Comparison of ENCODE assay signal across 26 cellular contexts in the genomic region with DNA sequence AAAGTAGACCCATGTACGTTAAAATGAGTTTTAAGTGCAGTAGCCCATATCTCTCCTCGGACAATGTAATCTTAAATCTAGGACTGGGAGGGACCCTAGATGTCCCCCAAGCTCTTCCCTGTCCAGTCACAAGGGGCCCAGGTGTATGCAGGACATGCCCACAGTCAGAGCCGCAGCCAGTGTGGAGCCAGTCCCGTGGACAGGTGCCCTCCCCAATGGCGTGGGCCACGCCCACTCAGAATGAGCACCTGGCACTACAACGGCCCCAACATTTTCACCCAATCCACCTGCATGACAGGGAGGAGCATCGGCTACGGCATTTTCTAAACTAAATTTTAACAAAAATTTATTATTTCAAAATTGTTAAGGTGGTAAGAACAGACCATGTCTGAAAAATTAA.
"Had no signal": no experiment of that assay in that cellular context is flagged by ENCODE, and none has a peak within 500 bp of the region (broad histone marks: within the 10 kb centered on the region; RNA-seq: fewer than 3 reads in every experiment).

No MANE protein-coding gene starts in this region.

- H3K4me3 ChIP-seq: left lung, neural progenitor cell, ovary, prostate gland, testis, thyroid gland, transverse colon, upper lobe of right lung had no signal

- H3K4me1 ChIP-seq: left lung, neural progenitor cell, prostate gland, testis, thyroid gland, transverse colon, upper lobe of right lung had no signal

- H3K27ac ChIP-seq: left lung, neural progenitor cell, neutrophil, ovary, prostate gland, testis, thyroid gland, transverse colon, upper lobe of right lung had no signal

- H3K4me1 Mint-ChIP-seq: memory B cell; nephron; neural progenitor cell; stimulated activated memory B cell treated with anti-CD40 and anti-IgM and Interleukin-4, amounts not matched to agents 10 μg/mL and 1 μg/mL and 100 μg/mL, for 72 hours; stimulated activated naive CD8-positive, alpha-beta T cell treated with anti-CD3 and anti-CD28 coated beads, Interleukin-15, amount 100 ng/mL, for 72 hours had no signal

- H3K27me3 Mint-ChIP-seq: memory B cell; naive thymus-derived CD8-positive, alpha-beta T cell; stimulated activated memory B cell treated with anti-CD40 and anti-IgM and Interleukin-4, amounts not matched to agents 10 μg/mL and 1 μg/mL and 100 μg/mL, for 72 hours; stimulated activated naive CD8-positive, alpha-beta T cell treated with anti-CD3 and anti-CD28 coated beads, Interleukin-15, amount 100 ng/mL, for 72 hours had no signal

- H3K9me3 ChIP-seq: left lung, neutrophil, ovary, prostate gland, testis, thyroid gland, transverse colon, upper lobe of right lung had no signal

- H3K9me3 Mint-ChIP-seq: naive thymus-derived CD8-positive, alpha-beta T cell; nephron; neural progenitor cell; stimulated activated naive CD8-positive, alpha-beta T cell treated with anti-CD3 and anti-CD28 coated beads, Interleukin-15, amount 100 ng/mL, for 72 hours had no signal

- H3K36me3 ChIP-seq: neural progenitor cell, neutrophil, ovary, prostate gland, thyroid gland, transverse colon, upper lobe of right lung had no signal

- H3K4me3 Mint-ChIP-seq: memory B cell; naive thymus-derived CD8-positive, alpha-beta T cell; nephron; neural progenitor cell; stimulated activated memory B cell treated with anti-CD40 and anti-IgM and Interleukin-4, amounts not matched to agents 10 μg/mL and 1 μg/mL and 100 μg/mL, for 72 hours; stimulated activated naive CD8-positive, alpha-beta T cell treated with anti-CD3 and anti-CD28 coated beads, Interleukin-15, amount 100 ng/mL, for 72 hours had no signal

- H3K27me3 ChIP-seq: left lung, neural progenitor cell, neutrophil, ovary, testis, thyroid gland, transverse colon, upper lobe of right lung had no signal

- DNase-seq: hippocampal formation; kidney; left colon; naive thymus-derived CD8-positive, alpha-beta T cell; occipital lobe; ovary; retina; small intestine; stimulated activated CD4-positive, alpha-beta T cell treated with anti-CD3 and anti-CD28 coated beads, Interleukin-1b, Interleukin-23, amount 100 ng/mL, for 48 hours; stimulated activated CD4-positive, alpha-beta T cell treated with anti-CD3 and anti-CD28 coated beads, Interleukin-2, amount 100 ng/mL, for 48 hours; stimulated activated CD4-positive, alpha-beta T cell treated with anti-CD3 and anti-CD28 coated beads, Interleukin-4, amount 100 ng/mL, for 4 hours; stimulated activated CD8-positive, alpha-beta memory T cell treated with anti-CD3 and anti-CD28 coated beads, Interleukin-4, amount 100 ng/mL, for 48 hours; stimulated activated naive CD4-positive, alpha-beta T cell treated with Interleukin-2 at 50 U/mL for 16 hours; stimulated activated naive CD8-positive, alpha-beta T cell treated with anti-CD3 and anti-CD28 coated beads, Interleukin-15, amount 100 ng/mL, for 72 hours; substantia nigra; testis; thyroid gland; transverse colon; upper lobe of right lung had no signal

- H3K27ac Mint-ChIP-seq: memory B cell; nephron; neural progenitor cell; stimulated activated memory B cell treated with anti-CD40 and anti-IgM and Interleukin-4, amounts not matched to agents 10 μg/mL and 1 μg/mL and 100 μg/mL, for 72 hours; stimulated activated naive CD8-positive, alpha-beta T cell treated with anti-CD3 and anti-CD28 coated beads, Interleukin-15, amount 100 ng/mL, for 72 hours had no signal
